14 cellular contexts compared by ENCODE assay signal in the genomic region with DNA sequence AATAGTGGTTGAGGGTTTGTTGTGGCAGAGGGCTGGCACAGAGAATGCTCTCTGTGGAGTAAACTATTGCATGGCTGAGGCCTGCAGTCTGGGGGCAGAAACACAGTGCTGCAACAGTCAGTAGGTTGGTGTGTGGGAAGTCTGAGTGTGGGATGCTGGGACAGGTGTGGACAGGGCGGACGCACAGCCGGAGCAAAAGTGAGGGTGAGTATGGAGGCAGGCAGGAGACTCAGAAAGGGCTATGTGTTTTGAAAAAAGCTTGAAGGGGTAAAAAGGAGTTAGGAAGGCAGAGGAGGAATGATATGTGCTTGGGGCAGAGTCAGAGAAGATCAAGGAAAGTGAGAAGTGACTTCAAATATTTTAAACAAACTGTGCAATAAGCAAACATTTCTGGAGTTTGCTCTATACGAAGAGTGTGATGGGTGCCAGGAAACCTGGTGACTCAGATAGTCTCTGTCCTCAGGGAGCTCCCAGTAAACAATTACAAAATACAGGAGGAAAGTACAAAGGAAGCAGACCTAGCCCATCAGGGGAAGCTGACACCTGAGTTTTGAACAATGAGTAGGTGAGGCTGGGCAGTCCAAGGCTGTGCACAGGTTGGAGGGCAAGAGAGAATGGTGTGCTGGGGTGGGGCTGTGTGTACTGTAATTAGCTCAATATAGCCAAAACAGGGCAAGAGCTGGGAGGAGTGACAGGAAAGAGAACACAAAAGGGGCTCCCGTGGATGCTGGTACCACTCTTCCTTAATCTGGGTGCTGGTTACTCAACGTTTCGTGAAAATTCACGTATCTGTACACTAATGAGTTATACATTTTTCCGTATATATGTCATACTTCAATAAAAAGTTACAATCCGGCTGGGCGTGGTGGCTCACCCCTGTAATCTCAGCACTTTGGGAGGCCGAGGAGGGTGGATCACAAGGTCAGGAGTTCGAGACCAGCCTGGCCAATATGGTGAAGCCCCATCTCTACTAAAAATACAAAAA. TPM values are rescaled to one million over a fixed set of nuclear protein-coding genes. Genes with fewer than 3 reads are reported as not detected.
A peak's percentile ranks its signal among the peaks of the same experiment; 100 is the strongest.
DNase-seq lines count a peak whose midpoint lies in the region; ATAC-seq and TF ChIP-seq lines count a peak whose summit lies in the region.
"Had no signal": no experiment of that assay in that cellular context is flagged by ENCODE, and none has a peak within 500 bp of the region (broad histone marks: within the 10 kb centered on the region; RNA-seq: fewer than 3 reads in every experiment).

No MANE protein-coding gene starts in this region.

- H3K4me1 Mint-ChIP-seq in MCF 10A (ENCODE audit: insufficient read depth, unreplicated experiment) (peaks cover 11% of the 10 kb centered on the region), WTC11 (no peaks in the 10 kb centered on the region)

- H3K27me3 ChIP-seq in breast epithelium, result no peaks in the 10 kb centered on the region
- no peaks in the 10 kb centered on the region for H3K27me3 ChIP-seq in hepatocyte
- H3K27me3 ChIP-seq in stomach, result no peaks in the 10 kb centered on the region
- H3K27me3 ChIP-seq: BLaER1, cardiac muscle cell, vagina had no signal

- peaks cover 23% of the 10 kb centered on the region for H3K36me3 Mint-ChIP-seq in MCF 10A (ENCODE audit: insufficient read depth, unreplicated experiment)
- H3K36me3 Mint-ChIP-seq in WTC11, result peaks cover 18% of the 10 kb centered on the region
- H3K36me3 Mint-ChIP-seq: natural killer cell had no signal

- H3K4me1 ChIP-seq in breast epithelium, result no peaks in the 10 kb centered on the region
- peaks cover 6% of the 10 kb centered on the region for H3K4me1 ChIP-seq in hepatocyte (ENCODE audit: insufficient read depth)
- peaks cover 0 to 13% (median 0%) of the 10 kb centered on the region in 4 donors for H3K4me1 ChIP-seq in stomach

- 89% methylated on average over 13 of the region's 13 CpGs for WGBS in hepatocyte (ENCODE audit: low lambda C conversion rate, missing lambda C conversion rate)
- WGBS in stomach, 5 donors, result 87 to 92% (median 89%) methylated on average over 13 of the region's 13 CpGs

- H3K36me3 ChIP-seq in breast epithelium (no peaks in the 10 kb centered on the region), hepatocyte (replicated peaks; ENCODE audit: insufficient read depth, low read depth) (no peaks in the 10 kb centered on the region), stomach (peaks cover 0 to 33% (median 18%) of the 10 kb centered on the region in 4 donors)
- H3K36me3 ChIP-seq: cardiac muscle cell had no signal

- H3K9me3 ChIP-seq in breast epithelium (no peaks in the 10 kb centered on the region), hepatocyte (ENCODE audit: low read depth) (no peaks in the 10 kb centered on the region), stomach (no peaks in the 10 kb centered on the region)
- H3K9me3 ChIP-seq: vagina had no signal

- CTCF ChIA-PET in MCF 10A (lab: Yijun Ruan, JAX), result interaction anchor here (0.6 to 0.7 kb wide), 6 partner anchors 22 to 594 kb away, joined by 3 to 4 read pairs (median 3); no protein-coding TSS in a partner anchor
- CTCF ChIA-PET in WTC11 (lab: Charles Lee), result no interaction called here

- H3K9me2 ChIP-seq in hepatocyte (replicated peaks; ENCODE audit: insufficient read depth), result no peaks in the 10 kb centered on the region

- no peaks in the 10 kb centered on the region for H3K79me2 ChIP-seq in hepatocyte

- POLR2A ChIA-PET in MCF 10A (lab: Yijun Ruan, JAX) (interaction anchor here (0.5 to 1.8 kb wide), 14 partner anchors 9 to 202 kb away, joined by 3 to 8 read pairs (median 4); partner anchors contain the start of genes DYNLRB1 and TP53INP2), WTC11 (lab: Charles Lee) (no interaction called here)

- peak overlapping the region; percentile 9 for H3K4me3 Mint-ChIP-seq in MCF 10A (ENCODE audit: unreplicated experiment)
- H3K4me3 Mint-ChIP-seq in WTC11, result no peak overlapping the region
- H3K4me3 Mint-ChIP-seq: natural killer cell had no signal

- no peaks in the 10 kb centered on the region for H4K20me1 ChIP-seq in hepatocyte (ENCODE audit: insufficient read depth, poor library complexity, severe bottlenecking)
- H4K20me1 ChIP-seq: BLaER1 had no signal

- DNase-seq in MCF 10A (ENCODE audit: unreplicated experiment) (peak; percentile 91), breast epithelium (ENCODE audit: low spot score in 2 of 2) (no peak), WTC11 (ENCODE audit: low spot score) (no peak), hepatocyte (ENCODE audit: low spot score) (peak; percentile 31), stomach (no peak), left ventricle myocardium superior (no peak)
- DNase-seq: natural killer cell, NCI-H1694 treated with DMSO at 0.1 percent for 48 hours had no signal

- H3K4me3 ChIP-seq in breast epithelium, result no peak overlapping the region
- no peak overlapping the region for H3K4me3 ChIP-seq in hepatocyte
- no peak overlapping the region for H3K4me3 ChIP-seq in stomach
- H3K4me3 ChIP-seq: BLaER1, cardiac muscle cell, smooth muscle cell, vagina had no signal

- TF ChIP-seq POLR2A in breast epithelium (IDR thresholded peaks at IDR 0.05) (no peak), stomach (IDR thresholded peaks at IDR 0.05) (no peak)

- no peaks in the 10 kb centered on the region for H3K9me3 Mint-ChIP-seq in MCF 10A (ENCODE audit: unreplicated experiment)
- H3K9me3 Mint-ChIP-seq in WTC11, result peaks cover 12% of the 10 kb centered on the region
- H3K9me3 Mint-ChIP-seq: natural killer cell had no signal

- no peaks in the 10 kb centered on the region for H3K27me3 Mint-ChIP-seq in MCF 10A (ENCODE audit: insufficient read depth, unreplicated experiment)
- H3K27me3 Mint-ChIP-seq in WTC11 (ENCODE audit: low read depth), result no peaks in the 10 kb centered on the region

- peak overlapping the region; percentile 12 for H3K4me2 ChIP-seq in hepatocyte
- H3K4me2 ChIP-seq: smooth muscle cell had no signal

- BruUV-seq in MCF 10A (replicated peaks; lab: Mats Ljungman, UMichigan), result no TSS peak

- H3K27ac ChIP-seq in breast epithelium (no peak overlapping the region), hepatocyte (peak overlapping the region; percentile 51), stomach (no peak overlapping the region)
- H3K27ac ChIP-seq: BLaER1, cardiac muscle cell, vagina had no signal

- intact Hi-C loops in MCF 10A (cut with micrococcal nuclease), result no loop called here
- intact Hi-C loops in breast epithelium (cut with DNase I; ENCODE audit: low total_unique reads), result no loop called here
- intact Hi-C loops in stomach (cut with DNase I; ENCODE audit: low total_unique reads), result no loop called here
- intact Hi-C loops in left ventricle myocardium superior (cut with micrococcal nuclease), result no loop called here

- H3K27ac Mint-ChIP-seq in MCF 10A (ENCODE audit: low read depth, unreplicated experiment) (peak overlapping the region; percentile 65), WTC11 (peak overlapping the region; percentile 38)

- TF ChIP-seq EP300 in stomach (IDR thresholded peaks at IDR 0.05), result no peak

- no peak for TF ChIP-seq CTCF in MCF 10A (IDR thresholded peaks at IDR 0.05; ENCODE audit: unreplicated experiment)
- TF ChIP-seq CTCF in breast epithelium (IDR thresholded peaks at IDR 0.05), result no peak
- no peak for TF ChIP-seq CTCF in WTC11 (IDR thresholded peaks at IDR 0.05)
- TF ChIP-seq CTCF in hepatocyte (IDR thresholded peaks at IDR 0.05; ENCODE audit: poor library complexity), result no peak
- no peak for TF ChIP-seq CTCF in stomach (IDR thresholded peaks at IDR 0.05)

- ATAC-seq in WTC11 (no peak), left ventricle myocardium superior (no peak), HG03457 (IDR thresholded peaks at IDR 0.05; ENCODE audit: unreplicated experiment) (no peak), GM18519 (IDR thresholded peaks at IDR 0.05; ENCODE audit: low FRiP score, unreplicated experiment) (no peak)

- H2AFZ ChIP-seq in hepatocyte, result no peak overlapping the region

TF ChIP-seq in WTC11, 78 proteins besides CTCF, POLR2A, EP300 and RAD21:
- no peak for TF ChIP-seq ATF2 (CRISPR knock-in tag; IDR thresholded peaks at IDR 0.05; ENCODE audit: borderline replicate concordance, low read depth)
- TF ChIP-seq GABPB1 (CRISPR knock-in tag; IDR thresholded peaks at IDR 0.05), result peak; percentile 85
- TF ChIP-seq, protein P1, sequence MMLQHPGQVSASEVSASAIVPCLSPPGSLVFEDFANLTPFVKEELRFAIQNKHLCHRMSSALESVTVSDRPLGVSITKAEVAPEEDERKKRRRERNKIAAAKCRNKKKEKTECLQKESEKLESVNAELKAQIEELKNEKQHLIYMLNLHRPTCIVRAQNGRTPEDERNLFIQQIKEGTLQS (CRISPR knock-in tag; conservative IDR thresholded peaks at IDR 0.05), result no peak
- no peak for TF ChIP-seq MXD4 (CRISPR knock-in tag; IDR thresholded peaks at IDR 0.05; ENCODE audit: borderline replicate concordance)
- TF ChIP-seq, protein P2, sequence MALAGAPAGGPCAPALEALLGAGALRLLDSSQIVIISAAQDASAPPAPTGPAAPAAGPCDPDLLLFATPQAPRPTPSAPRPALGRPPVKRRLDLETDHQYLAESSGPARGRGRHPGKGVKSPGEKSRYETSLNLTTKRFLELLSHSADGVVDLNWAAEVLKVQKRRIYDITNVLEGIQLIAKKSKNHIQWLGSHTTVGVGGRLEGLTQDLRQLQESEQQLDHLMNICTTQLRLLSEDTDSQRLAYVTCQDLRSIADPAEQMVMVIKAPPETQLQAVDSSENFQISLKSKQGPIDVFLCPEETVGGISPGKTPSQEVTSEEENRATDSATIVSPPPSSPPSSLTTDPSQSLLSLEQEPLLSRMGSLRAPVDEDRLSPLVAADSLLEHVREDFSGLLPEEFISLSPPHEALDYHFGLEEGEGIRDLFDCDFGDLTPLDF (CRISPR knock-in tag; IDR thresholded peaks at IDR 0.05), result no peak

RNA-seq across cellular contexts. Expression of gene PIGU, which starts 55.2 kb away (rescaled TPM):
- total RNA-seq in MCF 10A (2022) (14.2 and 14.5 TPM in 2 replicates), breast epithelium (10 to 100 TPM in 2 of 3 donors, 1 to 10 TPM in 1; 7.4 to 16.1 (median 15.8) TPM), WTC11 (2021) (24.8 to 31.7 TPM (median 28.7 TPM) in 3 replicates), hepatocyte (19.3 and 26.1 TPM in 2 replicates), stomach (10 to 100 TPM in 2 of 5 donors, 1 to 10 TPM in 2, under 1 TPM in 1; 0.45 to 15.6 (median 9.7) TPM), left ventricle myocardium superior (14.5 TPM)
- polyA plus RNA-seq in hepatocyte (31.5 and 32.7 TPM in 2 replicates), stomach (10 to 100 TPM in 2 of 3 donors, 1 to 10 TPM in 1; 7.0 to 21.3 (median 10.9) TPM)

Comparison
In these comparisons a context has a peak if more than half of its experiments do, and no peak if none do; other contexts are left out.
1. DNase-seq: peak in MCF 10A (single experiment) and hepatocyte (single experiment); none in breast epithelium (0 of 2), WTC11 (single experiment), stomach (single experiment) and left ventricle myocardium superior (single experiment).